ENCODE assay signal across 10 cellular contexts in genomic region chr22:19984201-19984753, GRCh38. TPM values are rescaled to one million over a fixed set of nuclear protein-coding genes. Genes with fewer than 3 reads are reported as not detected.
DNase-seq lines count a peak whose midpoint lies in the region; ATAC-seq and TF ChIP-seq lines count a peak whose summit lies in the region.
"Had no signal": no experiment of that assay in that cellular context is flagged by ENCODE, and none has a peak within 500 bp of the region (broad histone marks: within the 10 kb centered on the region; RNA-seq: fewer than 3 reads in every experiment).

No MANE protein-coding gene starts in this region.

- intact Hi-C loops in body of pancreas (cut with DNase I), result no loop called here

- 80 to 85% methylated on average over 14 to 18 of the region's 19 CpGs for WGBS in body of pancreas, 2 donors

- DNase-seq in AG10803 (ENCODE audit: low read depth), result peak; percentile 57
- peak; percentile 78 for DNase-seq in HuH-7.5 (ENCODE audit: low spot score)
- peak in 3 of 4 donors; percentile 39 to 62 (median 55) for DNase-seq in body of pancreas
- DNase-seq in kidney tubule cell (ENCODE audit: low spot score), result peak; percentile 88
- DNase-seq in iPS-NIHi11 (ENCODE audit: low spot score), result no peak
- DNase-seq: stimulated activated CD8-positive, alpha-beta memory T cell treated with anti-CD3 and anti-CD28 coated beads, Interleukin-4, amount 100 ng/mL, for 48 hours had no signal

- no peak for TF ChIP-seq POLR2A in body of pancreas (IDR thresholded peaks at IDR 0.05)

- H3K27ac ChIP-seq in body of pancreas, result no peak overlapping the region
- H3K27ac ChIP-seq: left lung had no signal

- no peak overlapping the region for H3K4me3 ChIP-seq in AG10803 (ENCODE audit: low read length)
- no peak overlapping the region for H3K4me3 ChIP-seq in body of pancreas
- H3K4me3 ChIP-seq: left lung had no signal

- no peaks in the 10 kb centered on the region for H3K27me3 ChIP-seq in body of pancreas

- TF ChIP-seq CTCF in AG10803 (conservative IDR thresholded peaks at IDR 0.05; ENCODE audit: low read length) (no peak), body of pancreas (IDR thresholded peaks at IDR 0.05) (no peak)

- no peaks in the 10 kb centered on the region for H3K9me3 ChIP-seq in body of pancreas
- H3K9me3 ChIP-seq: left lung had no signal

- H3K36me3 ChIP-seq in body of pancreas (replicated peaks in 1 of 2; ENCODE audit: insufficient read depth in 1 of 2, low read depth in 2 of 2), result no peaks in the 10 kb centered on the region

- H3K4me1 ChIP-seq in body of pancreas, result peaks cover 23% of the 10 kb centered on the region

- ATAC-seq in body of pancreas (no peak), HG02678 (IDR thresholded peaks at IDR 0.05; ENCODE audit: unreplicated experiment) (no peak), GM18868 (IDR thresholded peaks at IDR 0.05; ENCODE audit: unreplicated experiment) (no peak), GM19397 (IDR thresholded peaks at IDR 0.05; ENCODE audit: unreplicated experiment) (no peak)
- ATAC-seq: left lung had no signal

RNA-seq across cellular contexts. Expression of gene ARVCF, which starts 32.3 kb away (rescaled TPM):
- total RNA-seq in body of pancreas, result 100 to 1,000 TPM in 1 of 2 donors, 10 to 100 TPM in 1; 36.6 to 150 TPM

RNA-seq across cellular contexts. Expression of gene TANGO2, which starts 36.6 kb away (rescaled TPM):
- 10 to 100 TPM; 10.5 to 19.7 TPM for total RNA-seq in body of pancreas

RNA-seq across cellular contexts. Expression of gene TXNRD2, which starts 42.7 kb away (rescaled TPM):
- total RNA-seq in body of pancreas, result 10 to 100 TPM; 22.1 to 23.6 TPM

RNA-seq across cellular contexts. Expression of gene COMT, which starts 42.7 kb away (rescaled TPM):
- total RNA-seq in body of pancreas, result 10 to 100 TPM; 85.6 to 98.2 TPM
